In genomic region chr1:168582690-168583325, GRCh38 we compare ENCODE assay signal across 1 cellular context.
TF ChIP-seq lines count a peak whose summit lies in the region.

No MANE protein-coding gene starts in this region.

TF ChIP-seq in IMR-90, 13 proteins besides CTCF, POLR2A, EP300 and RAD21 (continued from another document):
- TF ChIP-seq, protein P1, sequence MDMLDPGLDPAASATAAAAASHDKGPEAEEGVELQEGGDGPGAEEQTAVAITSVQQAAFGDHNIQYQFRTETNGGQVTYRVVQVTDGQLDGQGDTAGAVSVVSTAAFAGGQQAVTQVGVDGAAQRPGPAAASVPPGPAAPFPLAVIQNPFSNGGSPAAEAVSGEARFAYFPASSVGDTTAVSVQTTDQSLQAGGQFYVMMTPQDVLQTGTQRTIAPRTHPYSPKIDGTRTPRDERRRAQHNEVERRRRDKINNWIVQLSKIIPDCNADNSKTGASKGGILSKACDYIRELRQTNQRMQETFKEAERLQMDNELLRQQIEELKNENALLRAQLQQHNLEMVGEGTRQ (IDR thresholded peaks at IDR 0.05; ENCODE audit: low read depth, low read length), result no peak
- TF ChIP-seq FOS (IDR thresholded peaks at IDR 0.05; ENCODE audit: low read depth, low read length), result no peak
- no peak for TF ChIP-seq RCOR1 (IDR thresholded peaks at IDR 0.05; ENCODE audit: insufficient replicate concordance, low read length)
- TF ChIP-seq MAZ (IDR thresholded peaks at IDR 0.05; ENCODE audit: borderline replicate concordance, low read depth, low read length), result no peak
- TF ChIP-seq MXI1 (IDR thresholded peaks at IDR 0.05; ENCODE audit: borderline replicate concordance, low read depth, low read length), result no peak
- no peak for TF ChIP-seq SMC3 (IDR thresholded peaks at IDR 0.05; ENCODE audit: low read depth, low read length)
- TF ChIP-seq NFE2L2 (IDR thresholded peaks at IDR 0.05; ENCODE audit: low read depth, low read length), result no peak
- TF ChIP-seq BHLHE40 (IDR thresholded peaks at IDR 0.05; ENCODE audit: low read depth, low read length), result no peak
- TF ChIP-seq CEBPB (IDR thresholded peaks at IDR 0.05; ENCODE audit: low read depth, low read length), result no peak
- TF ChIP-seq, protein P2, sequence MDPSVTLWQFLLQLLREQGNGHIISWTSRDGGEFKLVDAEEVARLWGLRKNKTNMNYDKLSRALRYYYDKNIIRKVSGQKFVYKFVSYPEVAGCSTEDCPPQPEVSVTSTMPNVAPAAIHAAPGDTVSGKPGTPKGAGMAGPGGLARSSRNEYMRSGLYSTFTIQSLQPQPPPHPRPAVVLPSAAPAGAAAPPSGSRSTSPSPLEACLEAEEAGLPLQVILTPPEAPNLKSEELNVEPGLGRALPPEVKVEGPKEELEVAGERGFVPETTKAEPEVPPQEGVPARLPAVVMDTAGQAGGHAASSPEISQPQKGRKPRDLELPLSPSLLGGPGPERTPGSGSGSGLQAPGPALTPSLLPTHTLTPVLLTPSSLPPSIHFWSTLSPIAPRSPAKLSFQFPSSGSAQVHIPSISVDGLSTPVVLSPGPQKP (IDR thresholded peaks at IDR 0.05; ENCODE audit: borderline replicate concordance, low read depth, low read length), result no peak
